In the genomic region with DNA sequence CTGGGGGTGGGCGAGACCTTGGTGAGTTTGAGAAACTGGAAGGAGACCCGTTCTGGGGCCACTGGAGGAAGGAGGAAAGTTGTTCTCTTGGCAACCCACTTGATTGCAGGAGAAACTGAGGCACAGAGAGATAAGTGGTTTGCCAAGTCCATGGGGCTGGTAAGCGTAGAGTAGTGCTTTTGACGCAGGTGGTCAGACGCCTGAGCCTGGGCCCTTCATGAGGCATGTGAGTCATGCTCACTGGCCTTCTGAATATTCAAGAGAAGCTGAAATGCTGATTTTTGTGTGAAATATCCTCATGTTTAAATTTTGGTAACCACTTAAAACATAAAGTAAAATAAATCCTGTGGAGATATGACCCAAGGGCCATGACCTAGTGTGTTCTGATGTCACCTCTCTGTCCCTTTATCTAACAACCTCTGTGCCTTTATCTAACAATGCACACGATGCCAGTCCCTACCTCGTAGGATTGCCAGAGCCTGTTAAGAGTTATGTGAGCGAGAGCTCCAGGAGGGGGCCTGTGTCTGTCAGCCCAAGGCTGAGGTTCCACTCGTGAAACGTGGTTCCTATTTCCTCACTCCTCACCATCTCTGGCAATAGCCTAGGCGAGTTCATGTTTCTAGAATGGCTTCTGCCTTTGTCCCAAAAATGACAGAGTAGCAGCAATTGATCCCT, we compare ENCODE assay signal across 20 cellular contexts.
"Had no signal": no experiment of that assay in that cellular context is flagged by ENCODE, and none has a peak within 500 bp of the region (broad histone marks: within the 10 kb centered on the region; RNA-seq: fewer than 3 reads in every experiment).

No MANE protein-coding gene starts in this region.

- H3K9me3 ChIP-seq: body of pancreas, left lung, prostate gland, tibial artery had no signal

- H3K4me1 ChIP-seq: prostate gland had no signal

- H3K27me3 ChIP-seq: body of pancreas, cardiac muscle cell, left lung, neural progenitor cell, tibial artery had no signal

- H3K4me1 Mint-ChIP-seq: activated B cell treated with CpG ODN at 0.5 μM for 24 hours; activated CD4-positive, alpha-beta T cell treated with anti-CD3 and anti-CD28 coated beads for 36 hours; T-cell had no signal

- H3K36me3 Mint-ChIP-seq: mesothelial cell of epicardium; naive thymus-derived CD8-positive, alpha-beta T cell; neural progenitor cell; T-cell had no signal

- H3K9me3 Mint-ChIP-seq: activated B cell treated with CpG ODN at 0.5 μM for 24 hours; activated naive CD4-positive, alpha-beta T cell treated with anti-CD3 and anti-CD28 coated beads for 36 hours; activated naive CD8-positive, alpha-beta T cell treated with anti-CD3 and anti-CD28 coated beads, Interleukin-2, amount 50 U/mL, for 24 hours; activated T-cell treated with anti-CD3 and anti-CD28 coated beads, Interleukin-2, amount 50 U/mL, for 4 hours; activated T-helper 2 cell treated with anti-CD3 and anti-CD28 coated beads, Interferon-gamma antibody, Interleukin-2, Interleukin-4, amounts not matched to agents 10 μg/mL and 5 μg/mL and 100 μg/mL, durations not matched to agents 14 hours and 24 hours and 36 hours; mesothelial cell of epicardium; naive thymus-derived CD8-positive, alpha-beta T cell; neural progenitor cell; stimulated activated naive CD8-positive, alpha-beta T cell treated with anti-CD3 and anti-CD28 coated beads, Interleukin-15, Interleukin-2, amounts not matched to agents 100 ng/mL and 50 ng/mL, for 24 hours; T-cell had no signal

- FAIRE-seq: endometrium had no signal

- DNase-seq: activated B cell treated with CpG ODN at 0.5 μM for 24 hours; activated CD4-positive, alpha-beta T cell treated with anti-CD3 and anti-CD28 coated beads for 36 hours; activated CD4-positive, alpha-beta T cell treated with anti-CD3 and anti-CD28 coated beads, Interleukin-2, amount 50 U/mL, for 48 hours; activated CD8-positive, alpha-beta memory T cell treated with anti-CD3 and anti-CD28 coated beads, Interleukin-2, amount 50 U/mL, for 48 hours; activated naive CD4-positive, alpha-beta T cell treated with anti-CD3 and anti-CD28 coated beads for 36 hours; activated naive CD8-positive, alpha-beta T cell treated with anti-CD3 and anti-CD28 coated beads, Interleukin-2, amount 50 U/mL, for 24 hours; activated T-cell treated with anti-CD3 and anti-CD28 coated beads, Interleukin-2, amount 50 U/mL, for 4 hours; body of pancreas; left lung; stimulated activated CD4-positive, alpha-beta T cell treated with anti-CD3 and anti-CD28 coated beads, Interleukin-1b, Interleukin-23, amount 100 ng/mL, for 48 hours; T-cell; tibial artery had no signal

- H3K4me3 ChIP-seq: body of pancreas, cardiac muscle cell, left lung, neural progenitor cell, prostate gland, tibial artery had no signal

- H3K4me3 Mint-ChIP-seq: activated B cell treated with CpG ODN at 0.5 μM for 24 hours; activated CD4-positive, alpha-beta T cell treated with anti-CD3 and anti-CD28 coated beads for 36 hours; activated naive CD4-positive, alpha-beta T cell treated with anti-CD3 and anti-CD28 coated beads for 36 hours; activated naive CD8-positive, alpha-beta T cell treated with anti-CD3 and anti-CD28 coated beads, Interleukin-2, amount 50 U/mL, for 24 hours; activated T-cell treated with anti-CD3 and anti-CD28 coated beads, Interleukin-2, amount 50 U/mL, for 4 hours; mesothelial cell of epicardium; naive thymus-derived CD8-positive, alpha-beta T cell; neural progenitor cell; stimulated activated naive CD8-positive, alpha-beta T cell treated with anti-CD3 and anti-CD28 coated beads, Interleukin-15, Interleukin-2, amounts not matched to agents 100 ng/mL and 50 ng/mL, for 24 hours; T-cell had no signal

- H3K27ac Mint-ChIP-seq: activated B cell treated with CpG ODN at 0.5 μM for 24 hours; activated CD4-positive, alpha-beta T cell treated with anti-CD3 and anti-CD28 coated beads for 36 hours; activated naive CD4-positive, alpha-beta T cell treated with anti-CD3 and anti-CD28 coated beads for 36 hours; activated naive CD8-positive, alpha-beta T cell treated with anti-CD3 and anti-CD28 coated beads, Interleukin-2, amount 50 U/mL, for 24 hours; activated T-helper 2 cell treated with anti-CD3 and anti-CD28 coated beads, Interferon-gamma antibody, Interleukin-2, Interleukin-4, amounts not matched to agents 10 μg/mL and 5 μg/mL and 100 μg/mL, durations not matched to agents 14 hours and 24 hours and 36 hours; mesothelial cell of epicardium; neural progenitor cell; stimulated activated naive CD8-positive, alpha-beta T cell treated with anti-CD3 and anti-CD28 coated beads, Interleukin-15, Interleukin-2, amounts not matched to agents 100 ng/mL and 50 ng/mL, for 24 hours; T-cell had no signal

- H3K27ac ChIP-seq: body of pancreas, cardiac muscle cell, left lung, neural progenitor cell, prostate gland, tibial artery had no signal

- H3K36me3 ChIP-seq: cardiac muscle cell, left lung, neural progenitor cell, prostate gland, tibial artery had no signal

- H3K9ac ChIP-seq: neural progenitor cell had no signal

- ATAC-seq: activated CD4-positive, alpha-beta T cell treated with anti-CD3 and anti-CD28 coated beads for 36 hours; activated naive CD8-positive, alpha-beta T cell treated with anti-CD3 and anti-CD28 coated beads, Interleukin-2, amount 50 U/mL, for 24 hours; activated T-cell treated with anti-CD3 and anti-CD28 coated beads, Interleukin-2, amount 50 U/mL, for 4 hours; body of pancreas; left lung; naive thymus-derived CD8-positive, alpha-beta T cell; T-cell had no signal
